In the genomic region with DNA sequence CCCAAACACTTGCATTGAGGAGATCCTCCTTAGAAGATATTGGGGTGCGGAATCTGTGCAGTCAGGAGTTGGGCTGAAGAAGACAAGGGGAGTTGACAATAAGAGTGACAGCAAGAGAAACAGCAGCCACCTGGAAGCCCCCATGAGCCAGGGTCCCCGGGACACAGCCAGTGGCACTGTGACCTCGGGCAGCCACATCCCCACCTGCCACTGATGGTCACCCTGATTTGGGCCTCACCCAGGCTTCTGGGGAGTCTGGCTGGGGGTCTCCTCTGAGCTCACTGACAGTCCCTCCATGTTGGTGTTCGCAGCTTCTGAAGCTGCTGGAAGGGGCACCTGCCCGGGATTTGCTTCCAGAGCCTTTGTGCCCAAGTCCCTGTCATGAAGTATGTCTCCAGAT, we compare ENCODE assay signal across 9 cellular contexts.
"Had no signal": no experiment of that assay in that cellular context is flagged by ENCODE, and none has a peak within 500 bp of the region (broad histone marks: within the 10 kb centered on the region; RNA-seq: fewer than 3 reads in every experiment).

No MANE protein-coding gene starts in this region.

- DNase-seq: IMR-90, KBM-7, KG1 had no signal

- H3K27ac ChIP-seq: HL-60, KMS-11 had no signal

- H3K4me3 Mint-ChIP-seq: IgD-negative memory B cell had no signal

- H3K27ac Mint-ChIP-seq: IgD-negative memory B cell had no signal

- H3K9ac ChIP-seq: KMS-11 had no signal

- H3K4me3 ChIP-seq: K562 had no signal

- H3K4me2 ChIP-seq: KMS-11 had no signal

- FAIRE-seq: HepG2, HTR-8/SVneo, K562 had no signal

- H3K4me1 Mint-ChIP-seq: IgD-negative memory B cell had no signal

- ATAC-seq: HepG2, K562 had no signal

- H3K9me3 Mint-ChIP-seq: IgD-negative memory B cell had no signal

- H3K36me3 Mint-ChIP-seq: IgD-negative memory B cell had no signal
